22 cellular contexts compared by ENCODE assay signal in the genomic region with DNA sequence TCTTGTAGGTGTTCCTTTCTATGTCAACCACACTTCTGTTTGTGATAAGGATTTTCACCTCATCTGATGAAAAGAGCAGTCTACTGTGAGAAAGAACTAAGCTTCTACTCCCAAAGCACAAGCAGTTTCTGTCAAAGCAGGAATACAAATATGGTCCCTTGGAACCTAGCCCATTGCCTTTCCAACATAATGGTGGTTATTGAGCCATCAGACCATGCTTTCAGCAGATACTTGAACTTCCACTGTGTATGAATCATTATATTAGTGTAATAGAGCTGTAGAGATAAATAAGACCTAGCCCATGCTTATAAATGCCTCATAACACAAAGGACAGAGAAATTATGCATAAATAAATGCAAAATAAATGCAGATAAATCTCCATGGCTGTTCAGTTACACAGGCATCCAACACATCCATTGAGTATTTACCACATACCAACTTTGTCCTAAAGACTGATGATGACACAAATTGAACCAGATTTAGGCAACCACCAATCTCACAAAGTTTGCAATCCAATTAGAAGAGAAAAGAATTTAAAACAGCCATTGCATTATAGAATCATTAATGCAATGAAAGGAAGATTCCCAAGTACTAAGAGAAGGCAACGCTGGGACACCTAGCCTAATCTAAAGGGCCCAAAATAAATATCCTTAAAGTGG.
DNase-seq lines count a peak whose midpoint lies in the region; ATAC-seq lines count a peak whose summit lies in the region.
"Had no signal": no experiment of that assay in that cellular context is flagged by ENCODE, and none has a peak within 500 bp of the region (broad histone marks: within the 10 kb centered on the region; RNA-seq: fewer than 3 reads in every experiment).

No MANE protein-coding gene starts in this region.

- no peak for ATAC-seq in HG03108 (IDR thresholded peaks at IDR 0.05; ENCODE audit: unreplicated experiment)
- ATAC-seq: activated CD4-positive, CD25-positive, alpha-beta regulatory T cell treated with anti-CD3 and anti-CD28 coated beads, Interleukin-2, amount 50 U/mL, for 24 hours; left ventricle myocardium superior; PC-3 had no signal

- DNase-seq in DMS153 (lab: John Stamatoyannopoulos, UW) = peak; percentile 40
- DNase-seq in NCI-H1105 (lab: John Stamatoyannopoulos, UW) = peak; percentile 20
- DNase-seq in amniotic stem cell (lab: John Stamatoyannopoulos, UW) = peak; percentile 18
- peak; percentile 54 for DNase-seq in medulla oblongata (ENCODE audit: extremely low spot score)
- DNase-seq in HT-29 (ENCODE audit: low spot score) = no peak
- no peak for DNase-seq in LoVo (ENCODE audit: low spot score)
- DNase-seq in activated CD4-positive, alpha-beta T cell treated with anti-CD3 and anti-CD28 coated beads, Interleukin-2, amount 50 U/mL, for 48 hours = no peak
- DNase-seq: ACHN; activated CD8-positive, alpha-beta memory T cell treated with anti-CD3 and anti-CD28 coated beads for 24 hours; activated naive CD4-positive, alpha-beta T cell treated with anti-CD3 and anti-CD28 coated beads for 36 hours; activated T-cell treated with anti-CD3 and anti-CD28 coated beads, Interleukin-2, amount 50 U/mL, for 48 hours; dorsolateral prefrontal cortex; foreskin melanocyte; immature natural killer cell; left ventricle myocardium superior; NCI-H2081 treated with DMSO at 0.1 percent for 48 hours; NCI-H748 treated with DMSO at 0.1 percent for 48 hours; PC-3; posterior cingulate gyrus; Right ventricle myocardium superior had no signal

Comparison
In these comparisons a context has a peak if more than half of its experiments do, and no peak if none do; other contexts are left out.
1. DNase-seq: peak in DMS153 (single experiment), NCI-H1105 (single experiment), amniotic stem cell (single experiment) and medulla oblongata (single experiment); none in HT-29 (single experiment), LoVo (single experiment) and activated CD4-positive, alpha-beta T cell treated with anti-CD3 and anti-CD28 coated beads, Interleukin-2, amount 50 U/mL, for 48 hours (0 of 2).